Comparison of ENCODE assay signal across 11 cellular contexts in genomic region chr1:244302889-244303609, GRCh38.
DNase-seq lines count a peak whose midpoint lies in the region; ATAC-seq, FAIRE-seq and TF ChIP-seq lines count a peak whose summit lies in the region.
"Had no signal": no experiment of that assay in that cellular context is flagged by ENCODE, and none has a peak within 500 bp of the region (broad histone marks: within the 10 kb centered on the region; RNA-seq: fewer than 3 reads in every experiment).

No MANE protein-coding gene starts in this region.

- peak; percentile 17 for FAIRE-seq in urothelium cell line (lab: Jason Lieb, UNC)
- FAIRE-seq: GM12878 had no signal

- POLR2A ChIA-PET in activated CD4-positive, alpha-beta T cell treated with anti-CD3 and anti-CD28 coated beads for 36 hours (lab: Charles Lee) = no interaction called here

- DNase-seq in SHP77 (lab: John Stamatoyannopoulos, UW) (peak; percentile 13 to 29), SHP77 treated with DMSO at 0.1 percent for 48 hours (lab: John Stamatoyannopoulos, UW) (no peak), astrocyte of the spinal cord (ENCODE audit: low read depth, low spot score) (peak; percentile 31), kidney tubule cell (ENCODE audit: low spot score) (peak; percentile 96), urothelium cell line (ENCODE audit: low spot score) (peak; percentile 80)
- no peak for DNase-seq in activated CD4-positive, alpha-beta T cell treated with anti-CD3 and anti-CD28 coated beads for 36 hours
- DNase-seq in activated CD8-positive, alpha-beta memory T cell treated with anti-CD3 and anti-CD28 coated beads, Interleukin-2, amount 50 U/mL, for 48 hours = no peak
- DNase-seq: AML-193 had no signal

- H3K27me3 Mint-ChIP-seq in activated CD4-positive, alpha-beta T cell treated with anti-CD3 and anti-CD28 coated beads for 36 hours = no peaks in the 10 kb centered on the region

- peaks cover 4% of the 10 kb centered on the region for H3K9me3 Mint-ChIP-seq in activated CD4-positive, alpha-beta T cell treated with anti-CD3 and anti-CD28 coated beads for 36 hours (ENCODE audit: low read depth)

- CTCF ChIA-PET in activated CD4-positive, alpha-beta T cell treated with anti-CD3 and anti-CD28 coated beads for 36 hours (lab: Charles Lee) = interaction anchor here (0.8 kb wide), 1 partner anchor 22 kb away, joined by 3 read pairs; no protein-coding TSS in a partner anchor

- no peak overlapping the region for H3K4me3 ChIP-seq in astrocyte of the spinal cord (ENCODE audit: low read depth, low read length)
- H3K4me3 ChIP-seq: GM12878 had no signal

- in situ Hi-C loops in astrocyte of the spinal cord (cut with HindIII; ENCODE audit: low sequenced_read_pairs) = no loop called here

- intact Hi-C loops in activated CD4-positive, alpha-beta T cell treated with anti-CD3 and anti-CD28 coated beads for 36 hours (cut with DNase I, micrococcal nuclease) = no loop called here

- no peak for TF ChIP-seq CTCF in astrocyte of the spinal cord (IDR thresholded peaks at IDR 0.05; ENCODE audit: low read depth, low read length)

- no peaks in the 10 kb centered on the region for H3K36me3 Mint-ChIP-seq in activated CD4-positive, alpha-beta T cell treated with anti-CD3 and anti-CD28 coated beads for 36 hours (ENCODE audit: low read depth)

- ATAC-seq in activated CD4-positive, alpha-beta T cell treated with anti-CD3 and anti-CD28 coated beads for 36 hours = no peak
- ATAC-seq in GM21723 (IDR thresholded peaks at IDR 0.05; ENCODE audit: unreplicated experiment) = no peak
- ATAC-seq: GM12878, sciatic nerve had no signal

- H3K27ac Mint-ChIP-seq in activated CD4-positive, alpha-beta T cell treated with anti-CD3 and anti-CD28 coated beads for 36 hours = no peak overlapping the region

- peaks cover 11% of the 10 kb centered on the region for H3K4me1 Mint-ChIP-seq in activated CD4-positive, alpha-beta T cell treated with anti-CD3 and anti-CD28 coated beads for 36 hours

- H3K4me3 Mint-ChIP-seq in activated CD4-positive, alpha-beta T cell treated with anti-CD3 and anti-CD28 coated beads for 36 hours = no peak overlapping the region

Comparison
In these comparisons a context has a peak if more than half of its experiments do, and no peak if none do; other contexts are left out.
1. DNase-seq: peak in SHP77 (2 of 2), astrocyte of the spinal cord (single experiment), kidney tubule cell (single experiment) and urothelium cell line (single experiment); none in SHP77 treated with DMSO at 0.1 percent for 48 hours (single experiment), activated CD4-positive, alpha-beta T cell treated with anti-CD3 and anti-CD28 coated beads for 36 hours (single experiment) and activated CD8-positive, alpha-beta memory T cell treated with anti-CD3 and anti-CD28 coated beads, Interleukin-2, amount 50 U/mL, for 48 hours (single experiment).